Comparison of ENCODE assay signal across 1 cellular context in the genomic region with DNA sequence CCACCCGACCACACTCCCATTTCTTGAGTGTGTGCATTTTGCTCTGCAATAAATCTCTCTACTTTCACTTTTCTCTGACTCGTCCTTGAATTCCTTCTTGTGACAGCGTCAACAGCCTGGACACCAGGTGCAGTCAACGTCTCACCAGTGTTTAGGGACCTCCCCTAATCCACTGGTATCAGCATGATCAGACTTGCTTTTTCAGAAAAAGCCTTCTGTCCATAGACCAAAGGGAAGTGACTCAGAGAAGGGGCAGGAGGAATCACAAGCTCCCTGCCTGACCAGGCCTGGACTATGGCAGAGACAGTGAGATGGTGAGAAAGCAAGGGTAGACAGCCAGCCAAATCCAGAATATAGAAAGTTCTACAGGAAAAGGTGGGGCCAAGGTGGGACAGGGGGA.
TF ChIP-seq lines count a peak whose summit lies in the region.

No MANE protein-coding gene starts in this region.

TF ChIP-seq in H1, 55 proteins besides CTCF, POLR2A, EP300 and RAD21:
- TF ChIP-seq GABPA (IDR thresholded peaks at IDR 0.05; ENCODE audit: borderline replicate concordance, insufficient read depth, low read length) (no peak), HDAC2 (IDR thresholded peaks at IDR 0.05; ENCODE audit: borderline replicate concordance in 1 of 2, low read depth in 2 of 2, low read length in 2 of 2) (no peak), CHD2 (IDR thresholded peaks at IDR 0.05; ENCODE audit: low read length) (no peak), SP1 (IDR thresholded peaks at IDR 0.05; ENCODE audit: low read depth, low read length) (no peak), YY1 (IDR thresholded peaks at IDR 0.05; ENCODE audit: low read depth, low read length) (no peak)
